Comparison of ENCODE assay signal across 23 cellular contexts in the genomic region with DNA sequence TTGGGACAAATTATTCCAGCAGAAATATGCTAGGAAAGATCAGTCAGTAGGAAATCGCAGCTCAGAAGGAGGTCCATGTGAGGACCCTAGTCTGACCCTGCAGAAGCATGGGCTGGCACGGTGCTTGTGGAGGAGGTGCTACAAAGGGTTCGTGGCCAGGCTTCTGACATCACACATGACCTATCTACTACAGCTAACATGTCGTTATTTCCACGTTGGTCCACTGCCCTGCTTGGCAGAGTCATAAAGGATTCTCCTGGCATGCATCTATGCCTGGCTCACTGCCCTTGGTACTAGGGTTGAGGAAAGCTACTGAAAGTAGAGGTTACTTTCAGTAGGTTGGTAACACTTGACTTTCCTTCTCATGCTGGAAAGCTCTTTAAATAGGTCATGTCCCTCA.
DNase-seq lines count a peak whose midpoint lies in the region; ATAC-seq, FAIRE-seq and TF ChIP-seq lines count a peak whose summit lies in the region.
"Had no signal": no experiment of that assay in that cellular context is flagged by ENCODE, and none has a peak within 500 bp of the region (broad histone marks: within the 10 kb centered on the region; RNA-seq: fewer than 3 reads in every experiment).

No MANE protein-coding gene starts in this region.

- no peaks in the 10 kb centered on the region for H3K36me3 ChIP-seq in heart right ventricle
- no peaks in the 10 kb centered on the region for H3K36me3 ChIP-seq in stomach
- H3K36me3 ChIP-seq: BLaER1, neural progenitor cell, upper lobe of left lung had no signal

- H3K27ac ChIP-seq in heart right ventricle (no peak overlapping the region), stomach (no peak overlapping the region)
- H3K27ac ChIP-seq: BLaER1, neural progenitor cell, SK-N-MC, upper lobe of left lung had no signal

- H3K9me3 ChIP-seq in heart right ventricle = peaks cover 0 to under 1% (median 0%) of the 10 kb centered on the region in 11 donors
- H3K9me3 ChIP-seq in stomach = no peaks in the 10 kb centered on the region
- H3K9me3 ChIP-seq: BLaER1, upper lobe of left lung had no signal

- peak in 2 of 8 donors; percentile 22 to 70 for ATAC-seq in heart right ventricle
- no peak for ATAC-seq in HG03469 (IDR thresholded peaks at IDR 0.05; ENCODE audit: unreplicated experiment)
- ATAC-seq: HCT116 had no signal

- no peaks in the 10 kb centered on the region for H3K4me1 ChIP-seq in heart right ventricle
- no peaks in the 10 kb centered on the region for H3K4me1 ChIP-seq in stomach
- H3K4me1 ChIP-seq: BLaER1, neural progenitor cell, upper lobe of left lung had no signal

- TF ChIP-seq CTCF in heart right ventricle (IDR thresholded peaks at IDR 0.05) (no peak), stomach (IDR thresholded peaks at IDR 0.05) (no peak)

- H3K27me3 ChIP-seq in heart right ventricle (peaks cover 0 to 6% (median 0%) of the 10 kb centered on the region in 7 donors), stomach (no peaks in the 10 kb centered on the region)
- H3K27me3 ChIP-seq: BLaER1, neural progenitor cell, upper lobe of left lung had no signal

- intact Hi-C loops in heart right ventricle (cut with DNase I) = no loop called here
- intact Hi-C loops in stomach (cut with DNase I; ENCODE audit: low total_unique reads) = no loop called here

- peak; percentile 53 for DNase-seq in NCI-H446 treated with DMSO at 0.1 percent for 48 hours (lab: John Stamatoyannopoulos, UW)
- DNase-seq in heart right ventricle = peak; percentile 15 to 16
- peak; percentile 28 for DNase-seq in midbrain (lab: John Stamatoyannopoulos, UW)
- DNase-seq in stomach = peak; percentile 89
- DNase-seq in HTR-8/SVneo (ENCODE audit: insufficient read length, low spot score) = no peak
- DNase-seq in SKM-1 treated with dmso at 0.1 percent for 144 hours (lab: John Stamatoyannopoulos, UW; ENCODE audit: unreplicated experiment) = no peak
- DNase-seq: activated CD4-positive, alpha-beta T cell treated with anti-CD3 and anti-CD28 coated beads, Interleukin-2, amount 50 U/mL, for 4 hours; activated naive CD4-positive, alpha-beta T cell; cerebellar nuclear complex; dermis blood vessel endothelial cell; DMS79; endodermal cell; GF-D8; mesenchymal stem cell; NCI-H146; stimulated activated CD4-positive, alpha-beta T cell treated with anti-CD3 and anti-CD28 coated beads, Interleukin-4, amount 100 ng/mL, for 24 hours; upper lobe of left lung had no signal

- TF ChIP-seq EP300 in stomach (IDR thresholded peaks at IDR 0.05) = no peak

- no peak overlapping the region for H3K4me3 ChIP-seq in heart right ventricle
- no peak overlapping the region for H3K4me3 ChIP-seq in stomach
- H3K4me3 ChIP-seq: BLaER1, neural progenitor cell, SK-N-MC, upper lobe of left lung had no signal

- WGBS in heart right ventricle, 2 donors = 44 to 62% methylated on average over 5 of the region's 5 CpGs
- WGBS in stomach, 5 donors = 24 to 36% (median 27%) methylated on average over 4 to 5 of the region's 5 CpGs

- no peak for FAIRE-seq in HTR-8/SVneo (lab: Jason Lieb, UNC)
- FAIRE-seq: TTC549 had no signal

- TF ChIP-seq POLR2A in stomach (IDR thresholded peaks at IDR 0.05) = no peak

Comparison
In these comparisons a context has a peak if more than half of its experiments do, and no peak if none do; other contexts are left out.
1. DNase-seq: peak in NCI-H446 treated with DMSO at 0.1 percent for 48 hours (single experiment), heart right ventricle (2 of 2), midbrain (single experiment) and stomach (single experiment); none in HTR-8/SVneo (single experiment) and SKM-1 treated with dmso at 0.1 percent for 144 hours (single experiment).